Comparison of ENCODE assay signal across 8 cellular contexts in the genomic region with DNA sequence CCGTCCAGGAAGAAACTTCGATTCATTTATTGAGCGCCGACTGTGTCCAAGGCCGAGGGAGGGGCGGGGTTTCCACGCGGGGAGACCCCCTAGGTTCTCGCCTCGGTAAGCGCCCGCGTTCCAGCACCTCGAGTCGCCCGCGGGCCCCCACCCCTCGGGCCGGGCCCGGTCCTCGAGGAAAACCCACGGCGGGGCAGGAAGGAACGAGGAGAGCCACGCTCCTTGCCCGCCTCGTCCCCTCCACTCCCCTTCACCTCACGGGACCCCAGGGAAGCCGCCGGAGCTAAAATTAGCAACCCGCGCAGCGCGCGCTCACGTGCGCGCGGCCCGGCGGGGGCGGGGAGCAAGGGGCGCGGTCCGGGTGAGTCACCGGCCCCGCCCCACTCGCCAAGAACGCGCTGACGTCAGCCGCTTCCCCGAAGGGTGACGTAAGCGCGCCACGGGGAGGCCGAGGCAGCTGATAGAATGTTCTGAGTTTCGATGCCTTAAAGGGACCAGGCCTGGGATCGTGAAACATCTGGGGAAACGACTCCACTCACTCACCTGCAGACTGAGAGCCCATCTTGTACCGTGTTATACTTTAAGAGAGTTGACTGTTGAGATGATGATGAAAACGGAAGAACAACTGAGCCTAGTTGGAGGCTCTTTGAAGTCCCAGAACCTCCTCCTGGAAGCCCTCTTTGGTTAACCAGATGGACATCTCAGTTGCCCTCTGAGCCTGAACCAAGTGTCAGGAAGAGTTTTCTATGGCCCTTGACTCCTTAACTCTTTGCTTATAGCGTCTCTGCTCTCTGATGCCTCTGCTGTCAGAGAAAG. TPM values are rescaled to one million over a fixed set of nuclear protein-coding genes. Genes with fewer than 3 reads are reported as not detected.
DNase-seq lines count a peak whose midpoint lies in the region; ATAC-seq and TF ChIP-seq lines count a peak whose summit lies in the region.

No MANE protein-coding gene starts in this region.

- H3K27me3 ChIP-seq in SK-N-SH (ENCODE audit: insufficient read depth): no peaks in the 10 kb centered on the region
- H3K27me3 ChIP-seq in osteoblast (ENCODE audit: insufficient read depth, low read length): peaks cover 6% of the 10 kb centered on the region
- H3K27me3 ChIP-seq in testis: no peaks in the 10 kb centered on the region

- TF ChIP-seq CTCF in GM10266 (IDR thresholded peaks at IDR 0.05; ENCODE audit: control insufficient read depth, insufficient read depth, low read depth, missing control alignments): no peak
- no peak for TF ChIP-seq CTCF in SK-N-SH (IDR thresholded peaks at IDR 0.05)
- TF ChIP-seq CTCF in glutamatergic neuron (IDR thresholded peaks at IDR 0.05; ENCODE audit: partially characterized antibody, unreplicated experiment): no peak
- no peak for TF ChIP-seq CTCF in osteoblast (IDR thresholded peaks at IDR 0.05; ENCODE audit: extremely low read depth, low read depth, low read length)
- peak in 1 of 3 experiments; percentile 1 for TF ChIP-seq CTCF in testis (IDR thresholded peaks at IDR 0.05)

- H3K4me3 ChIP-seq in SK-N-SH (ENCODE audit: low read depth in 2 of 2, low read length in 1 of 2) (peak overlapping the region; percentile 64 to 78), osteoblast (ENCODE audit: insufficient read depth, low read length) (peak overlapping the region; percentile 76), testis (peak overlapping the region; percentile 82 to 95)

- H3K27ac ChIP-seq in SK-N-SH (ENCODE audit: low read depth in 2 of 2, low read length in 1 of 2) (peak overlapping the region; percentile 37 to 85; a peak in 3 of 4 replicates), osteoblast (ENCODE audit: low read depth, low read length) (peak overlapping the region; percentile 78), testis (peak overlapping the region; percentile 99)

- peak; percentile 95 for DNase-seq in GM10266 (ENCODE audit: extremely low spot score)
- peak; percentile 91 for DNase-seq in NAMALWA (ENCODE audit: low spot score)
- DNase-seq in SK-N-SH: peak; percentile 97
- peak; percentile 92 for DNase-seq in glutamatergic neuron
- peak; percentile 97 for DNase-seq in osteoblast (ENCODE audit: insufficient read length, low spot score, missing footprints)
- DNase-seq in testis: peak; percentile 96

- POLR2A ChIA-PET in SK-N-SH (lab: Yijun Ruan, JAX): interaction anchor here (0.7 to 2.8 kb wide), 7 partner anchors 17 to 299 kb away, joined by 3 to 17 read pairs (median 4); partner anchors contain the start of genes ATF3, FLVCR1, NSL1 and TATDN3

- peaks cover 7% of the 10 kb centered on the region for H3F3A ChIP-seq in SK-N-SH (replicated peaks; ENCODE audit: insufficient read depth)

- peak overlapping the region; percentile 86 for H2AFZ ChIP-seq in SK-N-SH (ENCODE audit: low read depth)
- peak overlapping the region; percentile 83 for H2AFZ ChIP-seq in osteoblast (ENCODE audit: low read length)

- TF ChIP-seq EP300 in SK-N-SH (IDR thresholded peaks at IDR 0.05; ENCODE audit: borderline replicate concordance in 1 of 2, low read depth in 1 of 2, low read length in 1 of 2): no peak; a peak in 1 of 4 replicates

- H3K4me2 ChIP-seq in SK-N-SH: peak overlapping the region; percentile 71
- H3K4me2 ChIP-seq in osteoblast (ENCODE audit: insufficient read depth, low read length): peak overlapping the region; percentile 86

- TF ChIP-seq RAD21 in SK-N-SH (IDR thresholded peaks at IDR 0.05; ENCODE audit: low read length): no peak

- H3K36me3 ChIP-seq in SK-N-SH (replicated peaks in 1 of 2; ENCODE audit: control insufficient read depth in 1 of 2, insufficient read depth in 2 of 2, low read length in 1 of 2): no peaks in the 10 kb centered on the region
- H3K36me3 ChIP-seq in osteoblast (ENCODE audit: insufficient read depth, low read length): no peaks in the 10 kb centered on the region
- no peaks in the 10 kb centered on the region for H3K36me3 ChIP-seq in testis (ENCODE audit: low read depth, missing control alignments)

- no peaks in the 10 kb centered on the region for H3K9me3 ChIP-seq in SK-N-SH
- H3K9me3 ChIP-seq in osteoblast (ENCODE audit: low read depth, low read length): no peaks in the 10 kb centered on the region
- H3K9me3 ChIP-seq in testis: no peaks in the 10 kb centered on the region

- H3K4me1 ChIP-seq in SK-N-SH (ENCODE audit: control insufficient read depth in 1 of 2, insufficient read depth in 2 of 2, low read depth in 1 of 2, low read length in 1 of 2) (peaks cover 0 to 16% of the 10 kb centered on the region in 2 experiments; a peak in 1 of 4 replicates), osteoblast (ENCODE audit: insufficient read depth, low read length) (peaks cover 20% of the 10 kb centered on the region), testis (peaks cover 6% of the 10 kb centered on the region)

- H3K79me2 ChIP-seq in SK-N-SH (ENCODE audit: insufficient read depth) (no peaks in the 10 kb centered on the region), osteoblast (ENCODE audit: insufficient read depth, low read length) (no peaks in the 10 kb centered on the region)

- TF ChIP-seq POLR2A in testis (IDR thresholded peaks at IDR 0.05): peak; percentile 89

- H3K9me3 Mint-ChIP-seq in activated naive CD8-positive, alpha-beta T cell (ENCODE audit: low read depth): no peaks in the 10 kb centered on the region
- H3K9me3 Mint-ChIP-seq in glutamatergic neuron (ENCODE audit: unreplicated experiment): peaks cover 6% of the 10 kb centered on the region

- 3% methylated on average over 62 of the region's 64 CpGs for WGBS in SK-N-SH (ENCODE audit: low lambda C conversion rate)
- 4% methylated on average over 30 to 58 of the region's 64 CpGs for WGBS in testis, 2 donors

- H3K27ac Mint-ChIP-seq in activated naive CD8-positive, alpha-beta T cell: peak overlapping the region; percentile 94
- H3K27ac Mint-ChIP-seq in glutamatergic neuron (ENCODE audit: unreplicated experiment): peak overlapping the region; percentile 33

- H3K4me3 Mint-ChIP-seq in activated naive CD8-positive, alpha-beta T cell: peak overlapping the region; percentile 87
- peak overlapping the region; percentile 83 for H3K4me3 Mint-ChIP-seq in glutamatergic neuron (ENCODE audit: unreplicated experiment)

- no peaks in the 10 kb centered on the region for H4K20me1 ChIP-seq in SK-N-SH (ENCODE audit: insufficient read depth)
- H4K20me1 ChIP-seq in osteoblast (ENCODE audit: insufficient read depth, low read length): no peaks in the 10 kb centered on the region

- H3K27me3 Mint-ChIP-seq in activated naive CD8-positive, alpha-beta T cell: no peaks in the 10 kb centered on the region
- H3K27me3 Mint-ChIP-seq in glutamatergic neuron (ENCODE audit: unreplicated experiment): peaks cover 7% of the 10 kb centered on the region

- CTCF ChIA-PET in SK-N-SH (lab: Yijun Ruan, JAX): interaction anchor here (0.6 to 4.9 kb wide), 6 partner anchors 13 to 110 kb away, joined by 3 to 22 read pairs (median 4); no protein-coding TSS in a partner anchor

- peak overlapping the region; percentile 71 for H3K9ac ChIP-seq in SK-N-SH

- ATAC-seq in HG02571 (IDR thresholded peaks at IDR 0.05; ENCODE audit: unreplicated experiment): peak; percentile 85

- intact Hi-C loops in testis (cut with DNase I; ENCODE audit: low total_unique reads): no loop called here

- no peaks in the 10 kb centered on the region for H3K9me2 ChIP-seq in SK-N-SH

- peaks cover 12% of the 10 kb centered on the region for H3K4me1 Mint-ChIP-seq in activated naive CD8-positive, alpha-beta T cell (ENCODE audit: low read depth)
- H3K4me1 Mint-ChIP-seq in glutamatergic neuron (ENCODE audit: low read depth, unreplicated experiment): peaks cover 4% of the 10 kb centered on the region

- no peaks in the 10 kb centered on the region for H3K36me3 Mint-ChIP-seq in activated naive CD8-positive, alpha-beta T cell
- no peaks in the 10 kb centered on the region for H3K36me3 Mint-ChIP-seq in glutamatergic neuron (ENCODE audit: unreplicated experiment)

TF ChIP-seq in SK-N-SH, 30 proteins besides CTCF, POLR2A, EP300 and RAD21 (continues in another document):
- TF ChIP-seq MXI1 (IDR thresholded peaks at IDR 0.05; ENCODE audit: low read depth, low read length) (peak; percentile 68), RXRA (IDR thresholded peaks at IDR 0.05; ENCODE audit: borderline replicate concordance, low read depth) (0 out of 2 replicates have a peak, but pooled peaks have one; percentile 17), CHD2 (IDR thresholded peaks at IDR 0.05; ENCODE audit: low read length, partially characterized antibody) (peak; percentile 11), FOXJ3 (CRISPR knock-in tag; IDR thresholded peaks at IDR 0.05) (no peak), NRF1 (IDR thresholded peaks at IDR 0.05; ENCODE audit: low read depth, low read length) (peak; percentile 44; the same call in 1 of the 2 replicates), GATA2 (CRISPR knock-in tag; IDR thresholded peaks at IDR 0.05) (0 out of 2 replicates have a peak, but pooled peaks have one; percentile 9), POLR2AphosphoS5 (IDR thresholded peaks at IDR 0.05; ENCODE audit: low read depth, low read length) (peak; percentile 49; the same call in 1 of the 2 replicates), FOXM1 (IDR thresholded peaks at IDR 0.05; ENCODE audit: low read depth) (no peak), SMC3 (IDR thresholded peaks at IDR 0.05; ENCODE audit: low read depth, low read length) (no peak)
- TF ChIP-seq, protein P1, sequence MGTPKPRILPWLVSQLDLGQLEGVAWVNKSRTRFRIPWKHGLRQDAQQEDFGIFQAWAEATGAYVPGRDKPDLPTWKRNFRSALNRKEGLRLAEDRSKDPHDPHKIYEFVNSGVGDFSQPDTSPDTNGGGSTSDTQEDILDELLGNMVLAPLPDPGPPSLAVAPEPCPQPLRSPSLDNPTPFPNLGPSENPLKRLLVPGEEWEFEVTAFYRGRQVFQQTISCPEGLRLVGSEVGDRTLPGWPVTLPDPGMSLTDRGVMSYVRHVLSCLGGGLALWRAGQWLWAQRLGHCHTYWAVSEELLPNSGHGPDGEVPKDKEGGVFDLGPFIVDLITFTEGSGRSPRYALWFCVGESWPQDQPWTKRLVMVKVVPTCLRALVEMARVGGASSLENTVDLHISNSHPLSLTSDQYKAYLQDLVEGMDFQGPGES (IDR thresholded peaks at IDR 0.05; ENCODE audit: low read depth, low read length): no peak

RNA-seq across cellular contexts. Expression of gene ATF3, which starts 49.7 kb away (rescaled TPM):
- polyA plus RNA-seq in SK-N-SH (2012; rRNA removed) (29.7 TPM in 2 replicates), testis (ENCODE audit: insufficient read depth, low read depth, low replicate concordance) (9.0 TPM)
- 16.4 and 25.6 TPM in 2 replicates for polyA plus RNA-seq in SK-N-SH (2012; cell fraction: cytosol; rRNA removed)
- 75.2 and 130 TPM in 2 replicates for polyA plus RNA-seq in SK-N-SH (2012; cell fraction: nucleus; rRNA removed)
- total RNA-seq in glutamatergic neuron (ENCODE audit: unreplicated experiment) (35.3 TPM), osteoblast (3.2 and 3.6 TPM in 2 replicates), testis (1 to 10 TPM; 3.2 to 4.6 TPM)

Comparison
In these comparisons a context has a peak if more than half of its experiments do, and no peak if none do; other contexts are left out.
1. Peak in every context shown above with its lines: DNase-seq, ATAC-seq, H3K4me3 ChIP-seq and H3K27ac ChIP-seq.